In the genomic region with DNA sequence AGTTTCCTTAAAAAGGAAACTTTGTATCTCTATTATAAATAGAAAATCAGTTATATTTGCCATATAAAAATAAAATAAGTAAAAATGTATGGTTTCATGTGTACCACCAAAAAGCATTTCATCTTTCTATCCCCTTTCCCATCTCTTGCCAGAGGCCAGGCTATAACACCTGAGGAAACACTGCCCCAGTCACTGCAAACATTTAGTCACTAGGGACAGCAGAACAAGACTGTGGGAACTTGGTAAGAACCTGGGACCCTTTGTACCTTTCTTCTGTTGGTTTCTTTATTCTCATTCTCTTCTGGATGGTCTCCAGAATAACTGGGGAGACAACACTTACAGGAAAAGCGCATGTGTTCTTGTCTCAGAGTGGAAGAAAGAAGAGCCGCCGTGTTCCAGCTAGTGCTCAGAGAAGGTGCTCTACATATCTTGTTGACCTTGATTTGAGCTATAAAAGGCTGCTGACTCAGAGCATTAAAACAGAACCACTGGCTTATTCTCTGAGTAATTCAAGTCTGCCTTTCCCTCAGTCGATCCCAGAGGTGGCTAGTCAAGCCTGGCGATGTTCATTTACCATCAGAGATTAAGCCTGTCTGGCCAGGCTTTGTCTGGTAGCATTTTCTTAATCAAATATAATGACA, we compare ENCODE assay signal across 11 cellular contexts.
DNase-seq lines count a peak whose midpoint lies in the region; ATAC-seq and TF ChIP-seq lines count a peak whose summit lies in the region.
"Had no signal": no experiment of that assay in that cellular context is flagged by ENCODE, and none has a peak within 500 bp of the region (broad histone marks: within the 10 kb centered on the region; RNA-seq: fewer than 3 reads in every experiment).

No MANE protein-coding gene starts in this region.

- H3K4me3 Mint-ChIP-seq in activated CD4-positive, alpha-beta memory T cell treated with anti-CD3 and anti-CD28 coated beads for 36 hours, result no peak overlapping the region

- no peaks in the 10 kb centered on the region for H3K4me1 Mint-ChIP-seq in activated CD4-positive, alpha-beta memory T cell treated with anti-CD3 and anti-CD28 coated beads for 36 hours (ENCODE audit: low read depth)

- H3K9me3 ChIP-seq in mucosa of descending colon, result no peaks in the 10 kb centered on the region

- H3K27ac Mint-ChIP-seq in activated CD4-positive, alpha-beta memory T cell treated with anti-CD3 and anti-CD28 coated beads for 36 hours, result no peak overlapping the region

- peaks cover 11% of the 10 kb centered on the region for H3K4me1 ChIP-seq in mucosa of descending colon (ENCODE audit: low read depth)

- H3K36me3 ChIP-seq in mucosa of descending colon (ENCODE audit: low read depth), result no peaks in the 10 kb centered on the region

- no peak overlapping the region for H3K4me3 ChIP-seq in mucosa of descending colon
- H3K4me3 ChIP-seq: GM12878 had no signal

- DNase-seq in A172 (ENCODE audit: low spot score) (peak; percentile 66), NCI-H2227 treated with DMSO at 0.1 percent for 48 hours (lab: John Stamatoyannopoulos, UW) (peak; percentile 2), epithelial cell of prostate (ENCODE audit: low read depth, low spot score) (peak; percentile 56), mucosa of descending colon (peak in 1 of 3 donors; percentile 25), D341Med (ENCODE audit: low spot score) (no peak), NCI-H1105 (lab: John Stamatoyannopoulos, UW) (no peak), globus pallidus (ENCODE audit: low spot score) (no peak)
- no peak for DNase-seq in activated CD4-positive, alpha-beta memory T cell treated with anti-CD3 and anti-CD28 coated beads for 36 hours
- DNase-seq: GOT3, NCI-H774 had no signal

- POLR2A ChIA-PET in activated CD4-positive, alpha-beta memory T cell treated with anti-CD3 and anti-CD28 coated beads for 36 hours (lab: Charles Lee), result no interaction called here

- H3K27me3 Mint-ChIP-seq in activated CD4-positive, alpha-beta memory T cell treated with anti-CD3 and anti-CD28 coated beads for 36 hours, result no peaks in the 10 kb centered on the region

- intact Hi-C loops in mucosa of descending colon (cut with DNase I, micrococcal nuclease), result no loop called here
- intact Hi-C loops in activated CD4-positive, alpha-beta memory T cell treated with anti-CD3 and anti-CD28 coated beads for 36 hours (cut with micrococcal nuclease), result no loop called here

- CTCF ChIA-PET in activated CD4-positive, alpha-beta memory T cell treated with anti-CD3 and anti-CD28 coated beads for 36 hours (lab: Charles Lee), result no interaction called here

- no peak overlapping the region for H3K27ac ChIP-seq in epithelial cell of prostate

- H3K36me3 Mint-ChIP-seq in activated CD4-positive, alpha-beta memory T cell treated with anti-CD3 and anti-CD28 coated beads for 36 hours, result no peaks in the 10 kb centered on the region

- TF ChIP-seq CTCF in mucosa of descending colon (IDR thresholded peaks at IDR 0.05), result no peak

- ATAC-seq in mucosa of descending colon, result peak; percentile 99
- ATAC-seq: GM12878 had no signal

- no peaks in the 10 kb centered on the region for H3K9me3 Mint-ChIP-seq in activated CD4-positive, alpha-beta memory T cell treated with anti-CD3 and anti-CD28 coated beads for 36 hours

Comparison
In these comparisons a context has a peak if more than half of its experiments do, and no peak if none do; other contexts are left out.
1. DNase-seq: peak in A172 (single experiment), NCI-H2227 treated with DMSO at 0.1 percent for 48 hours (single experiment) and epithelial cell of prostate (single experiment); none in D341Med (single experiment), NCI-H1105 (single experiment), activated CD4-positive, alpha-beta memory T cell treated with anti-CD3 and anti-CD28 coated beads for 36 hours (single experiment) and globus pallidus (single experiment).